8 cellular contexts compared by ENCODE assay signal in the genomic region with DNA sequence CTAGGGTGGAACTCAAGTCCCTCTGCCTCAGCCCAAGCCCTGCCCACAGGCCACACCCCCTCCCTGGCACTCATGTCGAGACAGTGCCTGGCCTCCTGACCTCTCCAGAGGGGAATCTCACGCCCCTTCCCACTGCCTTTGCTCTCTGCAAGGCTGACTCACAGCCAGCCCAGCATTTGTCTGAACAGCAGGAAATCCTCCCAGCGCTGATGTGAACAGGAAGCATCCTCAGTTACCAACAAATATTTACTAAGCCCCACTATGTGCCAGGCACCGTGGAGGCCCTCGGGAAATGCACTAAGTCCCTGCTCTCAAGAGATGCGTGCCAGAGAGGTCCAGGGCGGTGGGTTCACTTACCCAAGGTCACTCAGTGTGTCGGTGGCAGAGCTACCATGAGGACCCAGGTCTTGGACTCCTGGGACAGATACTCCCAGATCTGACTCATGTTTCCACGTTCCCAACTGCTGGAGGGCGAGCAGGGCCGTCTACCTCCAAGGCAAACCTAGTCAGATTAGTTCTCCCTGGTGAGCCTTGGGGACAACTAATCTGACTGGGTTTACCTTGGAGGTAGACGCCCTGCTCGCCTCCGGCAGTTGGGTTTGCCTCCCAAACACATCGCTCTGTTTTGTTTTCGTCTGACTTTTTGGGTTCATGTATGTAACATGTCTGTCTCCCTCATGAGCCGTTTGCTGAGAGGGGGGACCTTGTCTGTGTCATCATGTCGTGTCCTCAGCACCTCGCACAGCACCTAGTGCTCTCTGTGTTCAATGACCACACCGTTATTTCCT. TPM values are rescaled to one million over a fixed set of nuclear protein-coding genes. Genes with fewer than 3 reads are reported as not detected.
A peak's percentile ranks its signal among the peaks of the same experiment; 100 is the strongest.
DNase-seq lines count a peak whose midpoint lies in the region; ATAC-seq and TF ChIP-seq lines count a peak whose summit lies in the region.

No MANE protein-coding gene starts in this region.

- TF ChIP-seq CTCF in Peyer's patch (IDR thresholded peaks at IDR 0.05) (no peak), smooth muscle cell (IDR thresholded peaks at IDR 0.05; ENCODE audit: borderline replicate concordance, insufficient read depth, poor library complexity, severe bottlenecking) (no peak)

- no peaks in the 10 kb centered on the region for H3K27me3 ChIP-seq in Peyer's patch
- no peaks in the 10 kb centered on the region for H3K27me3 ChIP-seq in smooth muscle cell (ENCODE audit: low read depth)

- H3K4me3 ChIP-seq in Peyer's patch: no peak overlapping the region
- H3K4me3 ChIP-seq in smooth muscle cell: no peak overlapping the region

- peaks cover 9% of the 10 kb centered on the region for H3F3A ChIP-seq in smooth muscle cell (ENCODE audit: low read depth)

- no peaks in the 10 kb centered on the region for H3K79me2 ChIP-seq in smooth muscle cell (ENCODE audit: low read depth)

- no peak for TF ChIP-seq POLR2A in Peyer's patch (IDR thresholded peaks at IDR 0.05)

- 39% methylated on average over 20 of the region's 20 CpGs for WGBS in smooth muscle cell (ENCODE audit: low lambda C conversion rate)

- DNase-seq in GM03348 (ENCODE audit: low spot score) (peak; percentile 72), Peyer's patch (peak in 2 of 3 donors; percentile 66 to 76), amniotic epithelial cell (ENCODE audit: low read depth) (peak; percentile 93), hepatic stellate cell (ENCODE audit: low spot score) (peak; percentile 66), smooth muscle cell (lab: John Stamatoyannopoulos, UW; ENCODE audit: unreplicated experiment) (peak; percentile 39), HuH-7 (ENCODE audit: low spot score) (no peak), D341Med (ENCODE audit: low spot score) (no peak)

- peak overlapping the region; percentile 65 for H3K9ac ChIP-seq in smooth muscle cell (ENCODE audit: low read depth)

- peak overlapping the region; percentile 63 for H3K4me2 ChIP-seq in smooth muscle cell

- H2AFZ ChIP-seq in smooth muscle cell (ENCODE audit: low read depth): peak overlapping the region; percentile 67

- ATAC-seq in GM21381 (IDR thresholded peaks at IDR 0.05; ENCODE audit: unreplicated experiment): no peak

- H3K27ac ChIP-seq in Peyer's patch: peak overlapping the region; percentile 76 to 82 (median 78)
- H3K27ac ChIP-seq in smooth muscle cell (ENCODE audit: low read depth): peak overlapping the region; percentile 96

- H3K36me3 ChIP-seq in Peyer's patch (no peaks in the 10 kb centered on the region), smooth muscle cell (ENCODE audit: low read depth) (no peaks in the 10 kb centered on the region)

- peaks cover 0 to 51% (median 38%) of the 10 kb centered on the region in 4 donors for H3K4me1 ChIP-seq in Peyer's patch
- H3K4me1 ChIP-seq in smooth muscle cell (ENCODE audit: low read depth): peaks cover 29% of the 10 kb centered on the region

- H3K9me3 ChIP-seq in Peyer's patch (no peaks in the 10 kb centered on the region), smooth muscle cell (replicated peaks; ENCODE audit: low read depth) (no peaks in the 10 kb centered on the region)

- H4K20me1 ChIP-seq in smooth muscle cell (ENCODE audit: low read depth): no peaks in the 10 kb centered on the region

RNA-seq across cellular contexts. Expression of gene ADA, which starts 7.7 kb away (rescaled TPM):
- 10 to 100 TPM in 1 of 4 donors, 1 to 10 TPM in 3; 1.6 to 25.6 (median 5.0) TPM for total RNA-seq in Peyer's patch
- total RNA-seq in smooth muscle cell: 25.1 and 28.4 TPM in 2 replicates
- polyA plus RNA-seq in smooth muscle cell: 32.5 and 35.2 TPM in 2 replicates

Comparison
In these comparisons a context has a peak if more than half of its experiments do, and no peak if none do; other contexts are left out.
1. DNase-seq: peak in GM03348 (single experiment), Peyer's patch (2 of 3), amniotic epithelial cell (single experiment), hepatic stellate cell (single experiment) and smooth muscle cell (single experiment); none in HuH-7 (single experiment) and D341Med (single experiment).